ENCODE assay signal across 8 cellular contexts in the genomic region with DNA sequence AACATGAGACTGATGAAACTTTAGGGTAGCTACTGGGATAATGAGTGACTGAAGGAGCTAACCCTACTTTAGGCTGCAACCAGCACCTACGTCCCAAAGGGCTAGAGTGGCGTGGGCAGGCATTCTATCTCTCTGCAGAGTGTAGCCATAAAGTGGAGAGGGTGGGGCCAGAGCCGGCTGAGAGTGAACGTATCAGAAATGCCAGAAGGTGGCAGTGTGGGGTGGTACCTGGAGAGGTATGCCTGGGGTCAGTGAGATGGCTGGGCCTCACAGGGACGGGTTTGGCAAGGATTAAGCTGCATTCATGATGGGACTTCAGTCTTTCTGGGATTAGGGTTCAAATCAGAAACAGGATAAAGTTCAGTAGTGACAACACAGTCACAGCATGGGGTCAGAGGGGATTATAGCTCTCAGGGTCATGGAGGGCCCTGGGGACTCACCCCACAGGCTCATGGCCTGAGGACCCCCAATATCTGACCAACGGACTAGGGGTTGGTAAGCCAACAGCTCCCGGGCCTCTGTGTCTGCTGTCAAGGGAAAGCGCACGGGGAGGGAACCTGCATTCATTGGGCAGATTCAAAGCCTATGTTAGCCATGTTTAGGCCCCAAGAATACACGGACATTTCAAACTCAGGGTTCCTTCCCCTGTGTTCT.
DNase-seq lines count a peak whose midpoint lies in the region; ATAC-seq and TF ChIP-seq lines count a peak whose summit lies in the region.

No MANE protein-coding gene starts in this region.

- H3K36me3 Mint-ChIP-seq in activated naive CD8-positive, alpha-beta T cell treated with anti-CD3 and anti-CD28 coated beads, Interleukin-2, amount 50 U/mL, for 24 hours (ENCODE audit: low read depth), result no peaks in the 10 kb centered on the region

- DNase-seq in GM12864 (ENCODE audit: low read depth) (peak; percentile 40), HCEC 1CT (peak; percentile 40), NB4 (ENCODE audit: low read depth) (peak; percentile 68), T-helper 1 cell (peak in 4 of 5 donors; percentile 34 to 80 (median 52)), iPS-NIHi11 (ENCODE audit: low spot score) (peak; percentile 82), GOT3 (lab: John Stamatoyannopoulos, UW) (no peak)
- peak; percentile 80 for DNase-seq in activated naive CD8-positive, alpha-beta T cell treated with anti-CD3 and anti-CD28 coated beads, Interleukin-2, amount 50 U/mL, for 24 hours
- peak; percentile 67 for DNase-seq in stimulated activated CD4-positive, alpha-beta T cell treated with anti-CD3 and anti-CD28 coated beads, Interleukin-4, amount 100 ng/mL, for 1 hour

- peaks cover 17% of the 10 kb centered on the region for H3K27me3 Mint-ChIP-seq in activated naive CD8-positive, alpha-beta T cell treated with anti-CD3 and anti-CD28 coated beads, Interleukin-2, amount 50 U/mL, for 24 hours

- peak overlapping the region; percentile 20 for H3K27ac Mint-ChIP-seq in activated naive CD8-positive, alpha-beta T cell treated with anti-CD3 and anti-CD28 coated beads, Interleukin-2, amount 50 U/mL, for 24 hours

- H3K4me3 Mint-ChIP-seq in activated naive CD8-positive, alpha-beta T cell treated with anti-CD3 and anti-CD28 coated beads, Interleukin-2, amount 50 U/mL, for 24 hours, result no peak overlapping the region

- no peaks in the 10 kb centered on the region for H3K9me3 Mint-ChIP-seq in activated naive CD8-positive, alpha-beta T cell treated with anti-CD3 and anti-CD28 coated beads, Interleukin-2, amount 50 U/mL, for 24 hours

- ATAC-seq in activated naive CD8-positive, alpha-beta T cell treated with anti-CD3 and anti-CD28 coated beads, Interleukin-2, amount 50 U/mL, for 24 hours, result peak; percentile 63

- no peak overlapping the region for H3K4me3 ChIP-seq in GM12864 (ENCODE audit: low read depth, low read length)
- H3K4me3 ChIP-seq in NB4 (ENCODE audit: low read depth, low read length), result no peak overlapping the region

- TF ChIP-seq CTCF in GM12864 (IDR thresholded peaks at IDR 0.05; ENCODE audit: low read depth, low read length, missing control alignments) (peak; percentile 72), NB4 (IDR thresholded peaks at IDR 0.05; ENCODE audit: low read depth, low read length) (peak; percentile 57)

- peaks cover 32% of the 10 kb centered on the region for H3K4me1 Mint-ChIP-seq in activated naive CD8-positive, alpha-beta T cell treated with anti-CD3 and anti-CD28 coated beads, Interleukin-2, amount 50 U/mL, for 24 hours

- no peak for TF ChIP-seq POLR2A in NB4 (IDR thresholded peaks at IDR 0.05; ENCODE audit: extremely low read depth, insufficient read length)
